Comparison of ENCODE assay signal across 15 cellular contexts in genomic region chr17:1438593-1439083, GRCh38. TPM values are rescaled to one million over a fixed set of nuclear protein-coding genes. Genes with fewer than 3 reads are reported as not detected.
DNase-seq lines count a peak whose midpoint lies in the region; ATAC-seq and TF ChIP-seq lines count a peak whose summit lies in the region.
"Had no signal": no experiment of that assay in that cellular context is flagged by ENCODE, and none has a peak within 500 bp of the region (broad histone marks: within the 10 kb centered on the region; RNA-seq: fewer than 3 reads in every experiment).

No MANE protein-coding gene starts in this region.

- no peak overlapping the region for H4K8ac ChIP-seq in H9 (replicated peaks; ENCODE audit: insufficient read length, low read depth, low read length)

- ATAC-seq in stimulated activated effector memory CD8-positive, alpha-beta T cell treated with anti-CD3 and anti-CD28 coated beads, Interleukin-12 subunit alpha, Interleukin-12 subunit beta, amount 100 ng/mL, for 72 hours: no peak
- no peak for ATAC-seq in activated CD4-positive, alpha-beta T cell treated with anti-CD3 and anti-CD28 coated beads for 36 hours
- ATAC-seq: naive thymus-derived CD8-positive, alpha-beta T cell had no signal

- no peak overlapping the region for H4K91ac ChIP-seq in H9 (ENCODE audit: insufficient read length, low read depth, low read length)

- H3K36me3 Mint-ChIP-seq in H9 (ENCODE audit: insufficient read depth in 1 of 3, low read depth in 3 of 3): peaks cover 20 to 45% (median 30%) of the 10 kb centered on the region in 3 experiments
- H3K36me3 Mint-ChIP-seq in stimulated activated effector memory CD8-positive, alpha-beta T cell treated with anti-CD3 and anti-CD28 coated beads, Interleukin-12 subunit alpha, Interleukin-12 subunit beta, amount 100 ng/mL, for 72 hours: peaks cover 71% of the 10 kb centered on the region
- H3K36me3 Mint-ChIP-seq in activated CD4-positive, alpha-beta T cell treated with anti-CD3 and anti-CD28 coated beads for 36 hours (ENCODE audit: low read depth): peaks cover 12% of the 10 kb centered on the region

- no peak overlapping the region for H2AFZ ChIP-seq in H9 (ENCODE audit: low read length)

- no peaks in the 10 kb centered on the region for H3K23me2 ChIP-seq in H9 (ENCODE audit: insufficient read length, low read depth, low read length, poor library complexity, severe bottlenecking)

- H2AK5ac ChIP-seq in H9 (ENCODE audit: insufficient read length, low read length): no peak overlapping the region

- no peak overlapping the region for H3K23ac ChIP-seq in H9 (ENCODE audit: insufficient read length, low read depth, low read length)

- no peak overlapping the region for H4K5ac ChIP-seq in H9 (ENCODE audit: insufficient read length, low read depth, low read length)

- H3K56ac ChIP-seq in H9 (ENCODE audit: insufficient read length, low read depth, low read length): no peak overlapping the region

- DNase-seq in H9 (no peak), amniotic stem cell (lab: John Stamatoyannopoulos, UW) (peak; percentile 76), kidney glomerular epithelial cell (lab: John Stamatoyannopoulos, UW) (peak; percentile 34), iPS-NIHi7 (ENCODE audit: extremely low spot score) (no peak), cerebellar nuclear complex (lab: John Stamatoyannopoulos, UW) (no peak)
- DNase-seq in stimulated activated effector memory CD8-positive, alpha-beta T cell treated with anti-CD3 and anti-CD28 coated beads, Interleukin-12 subunit alpha, Interleukin-12 subunit beta, amount 100 ng/mL, for 72 hours (ENCODE audit: low spot score in 2 of 2): no peak
- no peak for DNase-seq in NK-92 treated with Interleukin-12 subunit alpha and Interleukin-12 subunit beta, amount 100 ng/mL, for 24 hours (lab: John Stamatoyannopoulos, UW)
- DNase-seq in activated CD4-positive, alpha-beta T cell treated with anti-CD3 and anti-CD28 coated beads for 36 hours: no peak
- DNase-seq: activated B cell treated with CpG ODN at 0.5 μM for 24 hours; DMS79; dorsolateral prefrontal cortex; Kasumi-1; naive thymus-derived CD8-positive, alpha-beta T cell; stimulated activated CD4-positive, alpha-beta T cell treated with anti-CD3 and anti-CD28 coated beads, Interleukin-1b, Interleukin-23, amount 100 ng/mL, for 48 hours had no signal

- H3K27me3 ChIP-seq in H9 (ENCODE audit: insufficient read depth, low read length): no peaks in the 10 kb centered on the region
- H3K27me3 ChIP-seq: dorsolateral prefrontal cortex had no signal

- H3K27me3 Mint-ChIP-seq in H9 (ENCODE audit: low read depth): no peaks in the 10 kb centered on the region
- no peaks in the 10 kb centered on the region for H3K27me3 Mint-ChIP-seq in activated CD4-positive, alpha-beta T cell treated with anti-CD3 and anti-CD28 coated beads for 36 hours
- H3K27me3 Mint-ChIP-seq: activated B cell treated with CpG ODN at 0.5 μM for 24 hours; naive thymus-derived CD8-positive, alpha-beta T cell had no signal

- no peak overlapping the region for H2BK15ac ChIP-seq in H9 (ENCODE audit: low read depth, low read length)

- CTCF ChIA-PET in activated CD4-positive, alpha-beta T cell treated with anti-CD3 and anti-CD28 coated beads for 36 hours (lab: Charles Lee): interaction anchor here (0.6 to 2.1 kb wide), 3 partner anchors 18 to 78 kb away, joined by 3 to 6 read pairs (median 3); partner anchors contain the start of gene INPP5K

- TF ChIP-seq CTCF in H9 (conservative IDR thresholded peaks at IDR 0.05): no peak

- H2BK120ac ChIP-seq in H9 (ENCODE audit: low read depth, low read length, poor library complexity, severe bottlenecking): no peak overlapping the region

- no peak overlapping the region for H3K18ac ChIP-seq in H9 (ENCODE audit: insufficient read length, low read depth, low read length)

- peaks cover 3% of the 10 kb centered on the region for H3K79me1 ChIP-seq in H9 (ENCODE audit: insufficient read depth, low read depth, low read length, poor library complexity, severe bottlenecking)

- no CpG with 5 or more reads among the region's 11 CpGs for WGBS in H9 (ENCODE audit: extremely low coverage, insufficient read length, low lambda C conversion rate)

- no peak overlapping the region for H3T11ph ChIP-seq in H9 (ENCODE audit: low read length)

- no peak overlapping the region for H3K4ac ChIP-seq in H9 (ENCODE audit: low read depth, low read length)

- POLR2A ChIA-PET in activated CD4-positive, alpha-beta T cell treated with anti-CD3 and anti-CD28 coated beads for 36 hours (lab: Charles Lee): interaction anchor here (0.7 kb wide), 1 partner anchor 45 kb away, joined by 3 read pairs; no protein-coding TSS in a partner anchor

- no peaks in the 10 kb centered on the region for H3K9me3 Mint-ChIP-seq in H9
- H3K9me3 Mint-ChIP-seq in stimulated activated effector memory CD8-positive, alpha-beta T cell treated with anti-CD3 and anti-CD28 coated beads, Interleukin-12 subunit alpha, Interleukin-12 subunit beta, amount 100 ng/mL, for 72 hours: no peaks in the 10 kb centered on the region
- H3K9me3 Mint-ChIP-seq in activated CD4-positive, alpha-beta T cell treated with anti-CD3 and anti-CD28 coated beads for 36 hours (ENCODE audit: low read depth): no peaks in the 10 kb centered on the region
- H3K9me3 Mint-ChIP-seq: activated B cell treated with CpG ODN at 0.5 μM for 24 hours; activated T-helper 2 cell treated with anti-CD3 and anti-CD28 coated beads, Interferon-gamma antibody, Interleukin-2, Interleukin-4, amounts not matched to agents 10 μg/mL and 5 μg/mL and 100 μg/mL, durations not matched to agents 14 hours and 24 hours and 36 hours; naive thymus-derived CD8-positive, alpha-beta T cell had no signal

- H3K4me3 Mint-ChIP-seq in H9: no peak overlapping the region
- H3K4me3 Mint-ChIP-seq in stimulated activated effector memory CD8-positive, alpha-beta T cell treated with anti-CD3 and anti-CD28 coated beads, Interleukin-12 subunit alpha, Interleukin-12 subunit beta, amount 100 ng/mL, for 72 hours: no peak overlapping the region
- no peak overlapping the region for H3K4me3 Mint-ChIP-seq in activated CD4-positive, alpha-beta T cell treated with anti-CD3 and anti-CD28 coated beads for 36 hours
- H3K4me3 Mint-ChIP-seq: activated B cell treated with CpG ODN at 0.5 μM for 24 hours; naive thymus-derived CD8-positive, alpha-beta T cell had no signal

- no peak overlapping the region for H2BK20ac ChIP-seq in H9 (ENCODE audit: low read depth, low read length, poor library complexity, severe bottlenecking)

- peak overlapping the region in 2 of 3 experiments; percentile 74 to 77; a peak in 3 of 7 replicates for H3K27ac Mint-ChIP-seq in H9
- peak overlapping the region; percentile 71 for H3K27ac Mint-ChIP-seq in stimulated activated effector memory CD8-positive, alpha-beta T cell treated with anti-CD3 and anti-CD28 coated beads, Interleukin-12 subunit alpha, Interleukin-12 subunit beta, amount 100 ng/mL, for 72 hours
- no peak overlapping the region for H3K27ac Mint-ChIP-seq in activated CD4-positive, alpha-beta T cell treated with anti-CD3 and anti-CD28 coated beads for 36 hours
- H3K27ac Mint-ChIP-seq: activated B cell treated with CpG ODN at 0.5 μM for 24 hours; activated T-helper 2 cell treated with anti-CD3 and anti-CD28 coated beads, Interferon-gamma antibody, Interleukin-2, Interleukin-4, amounts not matched to agents 10 μg/mL and 5 μg/mL and 100 μg/mL, durations not matched to agents 14 hours and 24 hours and 36 hours had no signal

- no peaks in the 10 kb centered on the region for H4K20me1 ChIP-seq in H9 (ENCODE audit: control insufficient read depth, insufficient read depth, insufficient read length)

- H2BK12ac ChIP-seq in H9 (ENCODE audit: insufficient read length, low read depth, low read length): no peak overlapping the region

- no peaks in the 10 kb centered on the region for H3K9me3 ChIP-seq in H9 (ENCODE audit: control insufficient read depth, low read depth, low read length)

- intact Hi-C loops in activated CD4-positive, alpha-beta T cell treated with anti-CD3 and anti-CD28 coated beads for 36 hours (cut with DNase I, micrococcal nuclease): no loop called here

- peaks cover 13% of the 10 kb centered on the region; the same call in 1 of the 2 replicates for H3K79me2 ChIP-seq in H9 (ENCODE audit: insufficient read depth, low read length)

- H3K4me1 Mint-ChIP-seq in H9: no peaks in the 10 kb centered on the region
- peaks cover 14% of the 10 kb centered on the region for H3K4me1 Mint-ChIP-seq in stimulated activated effector memory CD8-positive, alpha-beta T cell treated with anti-CD3 and anti-CD28 coated beads, Interleukin-12 subunit alpha, Interleukin-12 subunit beta, amount 100 ng/mL, for 72 hours
- peaks cover 14% of the 10 kb centered on the region for H3K4me1 Mint-ChIP-seq in activated CD4-positive, alpha-beta T cell treated with anti-CD3 and anti-CD28 coated beads for 36 hours

- no peak overlapping the region for H2BK5ac ChIP-seq in H9 (ENCODE audit: insufficient read length, low read length)

- no peak overlapping the region for H3K4me2 ChIP-seq in H9 (ENCODE audit: insufficient read depth, insufficient read length, low read length)

- H3K14ac ChIP-seq in H9 (ENCODE audit: insufficient read depth, low read length): no peak overlapping the region

- H3K9ac ChIP-seq in H9 (ENCODE audit: extremely low read depth, insufficient read length, low read length): no peak overlapping the region

- H3K4me1 ChIP-seq in H9 (ENCODE audit: insufficient read depth, low read length): no peaks in the 10 kb centered on the region

- no peak overlapping the region for H3K27ac ChIP-seq in H9 (ENCODE audit: insufficient read length, low read depth, low read length)
- H3K27ac ChIP-seq: dorsolateral prefrontal cortex had no signal

RNA-seq across cellular contexts. Expression of gene CRK, which starts 17.4 kb away (rescaled TPM):
- 58.9 and 60.5 TPM in 2 replicates for total RNA-seq in H9 (2021)
- total RNA-seq in activated CD4-positive, alpha-beta T cell treated with anti-CD3 and anti-CD28 coated beads for 36 hours: 10 to 100 TPM; 10.1 to 11.6 TPM

RNA-seq across cellular contexts. Expression of gene YWHAE, which starts 38.6 kb away (rescaled TPM):
- total RNA-seq in H9 (2021): 1,282 and 1,294 TPM in 2 replicates
- 100 to 1,000 TPM; 520 to 553 TPM for total RNA-seq in activated CD4-positive, alpha-beta T cell treated with anti-CD3 and anti-CD28 coated beads for 36 hours

RNA-seq across cellular contexts. Expression of gene MYO1C, which starts 53.8 kb away (rescaled TPM):
- total RNA-seq in H9 (2021): 86.5 and 87.4 TPM in 2 replicates
- 10 to 100 TPM; 21.7 to 24.1 TPM for total RNA-seq in activated CD4-positive, alpha-beta T cell treated with anti-CD3 and anti-CD28 coated beads for 36 hours

Comparison
In these comparisons a context has a peak if more than half of its experiments do, and no peak if none do; other contexts are left out.
1. DNase-seq: peak in amniotic stem cell (single experiment) and kidney glomerular epithelial cell (single experiment); none in H9 (single experiment), stimulated activated effector memory CD8-positive, alpha-beta T cell treated with anti-CD3 and anti-CD28 coated beads, Interleukin-12 subunit alpha, Interleukin-12 subunit beta, amount 100 ng/mL, for 72 hours (0 of 2), NK-92 treated with Interleukin-12 subunit alpha and Interleukin-12 subunit beta, amount 100 ng/mL, for 24 hours (single experiment), iPS-NIHi7 (single experiment), activated CD4-positive, alpha-beta T cell treated with anti-CD3 and anti-CD28 coated beads for 36 hours (single experiment) and cerebellar nuclear complex (0 of 2).